In the genomic region with DNA sequence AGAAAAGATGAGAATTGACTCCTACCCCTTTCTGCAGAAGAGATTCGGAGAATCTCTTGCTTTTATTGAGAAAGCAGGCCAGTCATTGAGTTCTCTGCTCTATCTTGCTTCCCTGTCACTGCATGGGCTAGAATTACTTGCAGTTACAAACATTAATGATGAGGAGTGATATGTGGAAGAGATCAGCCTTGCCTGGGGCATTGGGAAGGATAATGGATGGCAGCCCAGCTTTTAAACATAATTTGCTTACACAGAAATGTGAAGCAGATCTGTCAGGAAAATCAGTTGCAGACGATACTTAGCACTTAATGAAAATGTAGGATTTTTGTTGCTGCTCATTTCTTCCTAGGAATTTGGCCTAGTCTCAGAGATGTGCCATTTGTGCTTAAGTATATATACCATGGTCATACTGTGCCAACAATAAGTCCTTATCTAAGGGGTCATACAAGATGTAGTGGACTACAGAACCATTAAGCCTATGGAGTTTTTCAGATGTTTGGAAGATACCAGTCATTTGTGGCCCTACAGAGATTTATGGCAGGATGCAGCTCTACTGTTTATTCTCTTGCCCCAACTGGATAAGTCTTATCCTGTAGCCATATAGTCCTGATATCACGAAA, we compare ENCODE assay signal across 23 cellular contexts.
A peak's percentile ranks its signal among the peaks of the same experiment; 100 is the strongest.
DNase-seq lines count a peak whose midpoint lies in the region; ATAC-seq and TF ChIP-seq lines count a peak whose summit lies in the region.
"Had no signal": no experiment of that assay in that cellular context is flagged by ENCODE, and none has a peak within 500 bp of the region (broad histone marks: within the 10 kb centered on the region; RNA-seq: fewer than 3 reads in every experiment).

No MANE protein-coding gene starts in this region.

- peak overlapping the region; percentile 25 to 67 for H3K27ac Mint-ChIP-seq in activated naive CD4-positive, alpha-beta T cell treated with anti-CD3 and anti-CD28 coated beads, Interleukin-2, amount 50 U/mL, for 72 hours
- H3K27ac Mint-ChIP-seq in central memory CD8-positive, alpha-beta T cell (ENCODE audit: low read depth): peak overlapping the region; percentile 42

- H3K4me3 Mint-ChIP-seq in central memory CD8-positive, alpha-beta T cell: no peak overlapping the region

- no peaks in the 10 kb centered on the region for H3K9me3 Mint-ChIP-seq in activated naive CD4-positive, alpha-beta T cell treated with anti-CD3 and anti-CD28 coated beads, Interleukin-2, amount 50 U/mL, for 72 hours
- H3K9me3 Mint-ChIP-seq in central memory CD8-positive, alpha-beta T cell: no peaks in the 10 kb centered on the region

- no peak for ATAC-seq in activated naive CD4-positive, alpha-beta T cell treated with anti-CD3 and anti-CD28 coated beads, Interleukin-2, amount 50 U/mL, for 72 hours
- ATAC-seq in central memory CD8-positive, alpha-beta T cell (replicated peaks; ENCODE audit: extremely low read depth, poor library complexity, severe bottlenecking): no peak
- ATAC-seq in HG03139 (IDR thresholded peaks at IDR 0.05; ENCODE audit: unreplicated experiment): no peak
- ATAC-seq: sciatic nerve had no signal

- no peak for DNase-seq in activated naive CD4-positive, alpha-beta T cell treated with anti-CD3 and anti-CD28 coated beads, Interleukin-2, amount 50 U/mL, for 72 hours (ENCODE audit: low spot score in 2 of 2)
- no peak for DNase-seq in activated naive CD4-positive, alpha-beta T cell (lab: John Stamatoyannopoulos, UW)
- DNase-seq in NCI-H69 (lab: John Stamatoyannopoulos, UW) (peak; percentile 9), foreskin fibroblast (no peak), RWPE1 (ENCODE audit: low spot score) (no peak)
- DNase-seq in central memory CD8-positive, alpha-beta T cell (ENCODE audit: low spot score in 2 of 2): no peak
- DNase-seq: activated CD4-positive, alpha-beta T cell treated with anti-CD3 and anti-CD28 coated beads for 4 hours; C1 segment of cervical spinal cord; caudate nucleus; DND-41; GF-D8; glutamatergic neuron; Karpas-422; mammary epithelial cell; NCI-H1417 treated with DMSO at 0.1 percent for 48 hours; NCI-H2029 treated with DMSO at 0.1 percent for 48 hours; NCI-H524 treated with DMSO at 0.1 percent for 48 hours; SHP77; stimulated activated CD8-positive, alpha-beta memory T cell treated with anti-CD3 and anti-CD28 coated beads, Interleukin-4, amount 100 ng/mL, for 48 hours; T-helper 9 cell; tibial artery had no signal

- no peaks in the 10 kb centered on the region for H3K27me3 Mint-ChIP-seq in central memory CD8-positive, alpha-beta T cell

- H3K36me3 Mint-ChIP-seq in activated naive CD4-positive, alpha-beta T cell treated with anti-CD3 and anti-CD28 coated beads, Interleukin-2, amount 50 U/mL, for 72 hours: peaks cover 34 to 93% of the 10 kb centered on the region in 2 donors
- peaks cover 84% of the 10 kb centered on the region for H3K36me3 Mint-ChIP-seq in central memory CD8-positive, alpha-beta T cell (ENCODE audit: insufficient read depth)

- POLR2A ChIA-PET in RWPE1 (lab: Yijun Ruan, JAX; ENCODE audit: low non-redundant PET): no interaction called here

- CTCF ChIA-PET in RWPE1 (lab: Yijun Ruan, JAX): interaction anchor here (0.7 kb wide), 1 partner anchor 201 kb away, joined by 3 read pairs; no protein-coding TSS in a partner anchor

- peaks cover 12% of the 10 kb centered on the region for H3K4me1 Mint-ChIP-seq in central memory CD8-positive, alpha-beta T cell

- H3K4me3 ChIP-seq in foreskin fibroblast (ENCODE audit: low read depth in 1 of 2, low read length in 2 of 2): no peak overlapping the region
- H3K4me3 ChIP-seq: tibial artery had no signal

- no peak overlapping the region for H3K27ac ChIP-seq in RWPE1
- H3K27ac ChIP-seq: tibial artery had no signal

- TF ChIP-seq CTCF in foreskin fibroblast (IDR thresholded peaks at IDR 0.05; ENCODE audit: low read depth, low read length) (no peak), RWPE1 (conservative IDR thresholded peaks at IDR 0.05; ENCODE audit: low read depth) (no peak)
